26 cellular contexts compared by ENCODE assay signal in the genomic region with DNA sequence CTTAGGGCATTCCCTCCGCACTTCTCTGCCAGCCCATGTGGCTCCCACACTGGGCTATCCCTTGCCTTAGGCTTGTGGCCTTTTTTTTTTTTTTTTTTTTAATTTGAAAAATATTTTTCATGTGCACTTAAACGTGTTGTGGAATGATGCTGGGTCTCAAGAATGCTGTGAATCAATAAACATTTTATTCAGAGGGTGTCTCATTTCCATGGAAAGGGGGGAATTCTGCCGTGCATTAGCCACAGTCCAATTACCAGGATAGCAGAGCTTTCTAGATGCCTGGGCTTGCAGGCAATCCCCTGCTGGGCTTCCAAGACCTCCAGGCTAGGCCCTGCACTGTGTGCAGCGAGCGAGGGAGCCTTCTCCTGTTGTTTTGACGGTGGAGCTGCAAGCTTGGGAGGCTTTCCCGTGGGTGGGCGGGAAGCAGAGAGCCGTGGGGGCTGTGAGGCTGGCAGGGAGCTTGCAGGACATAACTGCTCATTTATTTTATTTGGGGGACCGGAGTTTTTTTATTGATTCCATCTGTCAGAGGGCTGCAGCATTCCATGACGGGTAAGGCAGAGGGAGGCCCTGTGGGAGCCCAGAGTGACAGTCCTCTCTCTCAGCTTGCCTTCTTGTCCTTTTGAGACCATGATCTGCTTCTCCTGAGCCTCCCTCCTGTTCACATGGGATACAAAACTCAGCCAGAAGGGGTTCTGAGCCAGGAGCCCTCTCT. TPM values are rescaled to one million over a fixed set of nuclear protein-coding genes. Genes with fewer than 3 reads are reported as not detected.
DNase-seq lines count a peak whose midpoint lies in the region; ATAC-seq and TF ChIP-seq lines count a peak whose summit lies in the region.
"Had no signal": no experiment of that assay in that cellular context is flagged by ENCODE, and none has a peak within 500 bp of the region (broad histone marks: within the 10 kb centered on the region; RNA-seq: fewer than 3 reads in every experiment).

No MANE protein-coding gene starts in this region.

- no peaks in the 10 kb centered on the region for H3K9me2 ChIP-seq in GM23248 (ENCODE audit: insufficient read depth)

- no peaks in the 10 kb centered on the region for H3K79me2 ChIP-seq in GM23248 (ENCODE audit: insufficient read depth)

- peak overlapping the region; percentile 79 for H3K14ac ChIP-seq in neuronal stem cell (ENCODE audit: low read length)

- H3F3A ChIP-seq in GM23248 (ENCODE audit: insufficient read depth) = no peaks in the 10 kb centered on the region

- H3K9me3 ChIP-seq in GM23248 (ENCODE audit: low read depth) = no peaks in the 10 kb centered on the region
- H3K9me3 ChIP-seq in neuronal stem cell (replicated peaks in 1 of 2; ENCODE audit: control insufficient read depth in 2 of 2, insufficient read depth in 1 of 2, low read depth in 1 of 2, low read length in 2 of 2) = peaks cover 0 to 2% of the 10 kb centered on the region in 2 donors
- no peaks in the 10 kb centered on the region for H3K9me3 ChIP-seq in transverse colon
- H3K9me3 ChIP-seq: ovary, thoracic aorta had no signal

- H3K27ac ChIP-seq in GM23248 (no peak overlapping the region), neuronal stem cell (replicated peaks; ENCODE audit: low read length) (no peak overlapping the region), transverse colon (no peak overlapping the region)
- H3K27ac ChIP-seq: foreskin keratinocyte, hepatocyte, PC-9, thoracic aorta, WERI-Rb-1 had no signal

- peak; percentile 63 for DNase-seq in AG09309 (ENCODE audit: low read depth)
- peak; percentile 72 for DNase-seq in GM23248
- DNase-seq in choroid plexus epithelial cell (ENCODE audit: low read depth) = peak; percentile 43
- DNase-seq in neuronal stem cell (ENCODE audit: low spot score) = no peak
- no peak for DNase-seq in transverse colon
- no peak for DNase-seq in posterior vena cava (ENCODE audit: low spot score)
- DNase-seq in NCI-H1092 (lab: John Stamatoyannopoulos, UW) = no peak
- DNase-seq: activated CD8-positive, alpha-beta memory T cell treated with anti-CD3 and anti-CD28 coated beads, Interleukin-2, amount 50 U/mL, for 48 hours; activated naive CD8-positive, alpha-beta T cell treated with anti-CD3 and anti-CD28 coated beads, Interleukin-2, amount 50 U/mL, for 24 hours; dermis blood vessel endothelial cell; DMS79 treated with DMSO at 0.1 percent for 48 hours; foreskin keratinocyte; HFFc6; islet precursor cell; NCI-H1694 treated with DMSO at 0.1 percent for 48 hours; T-helper 2 cell; WERI-Rb-1 had no signal

- H3K4me1 ChIP-seq in GM23248 (ENCODE audit: insufficient read depth) (peaks cover 12% of the 10 kb centered on the region), neuronal stem cell (ENCODE audit: control insufficient read depth in 2 of 2, insufficient read depth in 1 of 2, low read depth in 1 of 2, low read length in 2 of 2) (peaks cover 0 to 34% of the 10 kb centered on the region in 2 donors), transverse colon (no peaks in the 10 kb centered on the region)
- H3K4me1 ChIP-seq: foreskin keratinocyte had no signal

- peak overlapping the region; percentile 59 for H2AK5ac ChIP-seq in neuronal stem cell (ENCODE audit: low read depth, low read length)

- TF ChIP-seq CTCF in AG09309 (IDR thresholded peaks at IDR 0.05; ENCODE audit: control insufficient read depth, insufficient read depth, low read depth, low read length, missing control alignments) = no peak
- TF ChIP-seq CTCF in choroid plexus epithelial cell (conservative IDR thresholded peaks at IDR 0.05; ENCODE audit: low read depth, low read length) = no peak
- TF ChIP-seq CTCF in transverse colon (IDR thresholded peaks at IDR 0.05) = no peak

- H3K36me3 ChIP-seq in GM23248 (ENCODE audit: low read depth) (no peaks in the 10 kb centered on the region), neuronal stem cell (replicated peaks in 1 of 2; ENCODE audit: control insufficient read depth in 2 of 2, insufficient read depth in 2 of 2, low read length in 2 of 2) (no peaks in the 10 kb centered on the region), transverse colon (no peaks in the 10 kb centered on the region)
- H3K36me3 ChIP-seq: ovary, thoracic aorta, WERI-Rb-1 had no signal

- H4K91ac ChIP-seq in neuronal stem cell (ENCODE audit: low read depth, low read length, poor library complexity) = no peak overlapping the region

- peaks cover 26% of the 10 kb centered on the region for H3K27me3 ChIP-seq in GM23248 (replicated peaks; ENCODE audit: insufficient read depth)
- peaks cover 0 to 68% (median 13%) of the 10 kb centered on the region in 3 experiments for H3K27me3 ChIP-seq in neuronal stem cell (ENCODE audit: control insufficient read depth in 3 of 3, insufficient read depth in 3 of 3, low read depth in 1 of 3, low read length in 3 of 3)
- H3K27me3 ChIP-seq in transverse colon = peaks cover 39% of the 10 kb centered on the region
- H3K27me3 ChIP-seq: ovary had no signal

- peak overlapping the region; percentile 82 for H2BK120ac ChIP-seq in neuronal stem cell (ENCODE audit: low read depth, low read length)

- intact Hi-C loops in transverse colon (cut with DNase I; ENCODE audit: low total_unique reads) (loop anchor here (5.0 kb wide), 1 partner anchor 118 kb away; no protein-coding TSS in a partner anchor), posterior vena cava (cut with DNase I) (loop anchor here in 1 of 2 donors (5.0 kb wide), 1 partner anchor 548 kb away; no protein-coding TSS in a partner anchor)

- in situ Hi-C loops in GM23248 (cut with MboI) = loop anchor here (10.0 kb wide), 1 partner anchor 115 kb away; no protein-coding TSS in a partner anchor
- in situ Hi-C loops in transverse colon (cut with MboI; ENCODE audit: low pct_ligation_motif_present in 1 of 4, low pct_unique_long_range_greater_than_20kb in 1 of 4, low sequenced_read_pairs in 3 of 4) = loop anchor here in 3 of 4 donors (10.0 to 25.0 kb wide), 3 partner anchors 125 to 353 kb away; no protein-coding TSS in a partner anchor

- ATAC-seq in GM18861 (IDR thresholded peaks at IDR 0.05; ENCODE audit: unreplicated experiment) = no peak
- ATAC-seq: activated naive CD8-positive, alpha-beta T cell treated with anti-CD3 and anti-CD28 coated beads, Interleukin-2, amount 50 U/mL, for 24 hours; foreskin keratinocyte; sciatic nerve; stimulated activated effector memory CD8-positive, alpha-beta T cell treated with anti-CD3 and anti-CD28 coated beads, Interleukin-12 subunit alpha, Interleukin-12 subunit beta, amount 100 ng/mL, for 72 hours had no signal

- H4K20me1 ChIP-seq in GM23248 (ENCODE audit: insufficient read depth) = no peaks in the 10 kb centered on the region

- no peak overlapping the region for H3K4me2 ChIP-seq in GM23248 (ENCODE audit: unreplicated experiment)
- no peak overlapping the region for H3K4me2 ChIP-seq in neuronal stem cell (ENCODE audit: insufficient read depth, low read length, poor library complexity, severe bottlenecking)
- H3K4me2 ChIP-seq: hepatocyte, PC-9 had no signal

- no peak overlapping the region for H3K4ac ChIP-seq in neuronal stem cell (ENCODE audit: low read length)

- H3K4me3 ChIP-seq in AG09309 (ENCODE audit: control insufficient read depth, low read depth, low read length) (no peak overlapping the region), GM23248 (no peak overlapping the region), choroid plexus epithelial cell (ENCODE audit: low read depth, low read length) (no peak overlapping the region), neuronal stem cell (ENCODE audit: low read length in 2 of 2) (no peak overlapping the region), transverse colon (no peak overlapping the region)
- H3K4me3 ChIP-seq: hepatocyte, lung, ovary, PC-9, thoracic aorta had no signal

- 8 to 9% methylated on average over 11 of the region's 11 CpGs for WGBS in GM23248 (ENCODE audit: low coverage in 1 of 2, low lambda C conversion rate in 2 of 2, missing lambda C conversion rate in 2 of 2), 2 experiments
- no CpG with 5 or more reads among the region's 11 CpGs for WGBS in neuronal stem cell (ENCODE audit: extremely low coverage in 2 of 2, insufficient read length in 2 of 2, insufficient replicate concordance in 1 of 2), 2 donors
- WGBS in transverse colon (ENCODE audit: low coverage in 1 of 2), 2 donors = 52 to 56% methylated on average over 2 to 11 of the region's 11 CpGs

- H2BK12ac ChIP-seq in neuronal stem cell (ENCODE audit: low read length) = no peak overlapping the region

- no peak for TF ChIP-seq POLR2A in transverse colon (IDR thresholded peaks at IDR 0.05)

- peak overlapping the region; percentile 61 for H3K23ac ChIP-seq in neuronal stem cell (ENCODE audit: low read depth, low read length, poor library complexity)

- no peak overlapping the region for H4K8ac ChIP-seq in neuronal stem cell (ENCODE audit: low read depth, low read length)

- H2AFZ ChIP-seq in GM23248 = no peak overlapping the region
- no peak overlapping the region for H2AFZ ChIP-seq in neuronal stem cell (ENCODE audit: low read length)
- H2AFZ ChIP-seq: hepatocyte, PC-9 had no signal

- peak overlapping the region; percentile 68 for H2BK15ac ChIP-seq in neuronal stem cell (ENCODE audit: low read length)

- H3K79me1 ChIP-seq in neuronal stem cell (ENCODE audit: low read depth, low read length) = no peaks in the 10 kb centered on the region

- no peak for TF ChIP-seq EP300 in transverse colon (IDR thresholded peaks at IDR 0.05; ENCODE audit: low read depth)

- peak overlapping the region; percentile 85 for H3K18ac ChIP-seq in neuronal stem cell (ENCODE audit: low read length)

- peak overlapping the region; percentile 11 for H2BK5ac ChIP-seq in neuronal stem cell (ENCODE audit: low read length)

- H3K9ac ChIP-seq in GM23248 = no peak overlapping the region
- H3K9ac ChIP-seq in neuronal stem cell (ENCODE audit: low read depth, low read length, poor library complexity) = no peak overlapping the region

RNA-seq across cellular contexts. Expression of gene CPZ, which starts 2.6 kb away (rescaled TPM):
- 13.4 and 14.0 TPM in 2 replicates for total RNA-seq in GM23248 (2014; rRNA removed; shearing (Covaris generic))
- 19.0 and 19.3 TPM in 2 replicates for polyA plus RNA-seq in GM23248 (2016; fragmentation: Nextera tagmentation; extraction: Ambion mirVana)
- 6.7 TPM for polyA plus RNA-seq in neuronal stem cell (2013, experiment 1 of 2)
- 6.7 TPM for polyA plus RNA-seq in neuronal stem cell (2013, experiment 2 of 2)
- total RNA-seq in transverse colon = 1 to 10 TPM in 1 of 4 donors, under 1 TPM in 1, not detected in 2; 0.96 to 2.1 TPM
- 10 to 100 TPM in 1 of 2 donors, 1 to 10 TPM in 1; 5.3 to 15.6 TPM for total RNA-seq in posterior vena cava
- total RNA-seq: dermis blood vessel endothelial cell, endothelial cell of umbilical vein, foreskin keratinocyte had no signal
- polyA plus RNA-seq: endothelial cell of umbilical vein, foreskin keratinocyte had no signal

RNA-seq across cellular contexts. Expression of gene GPR78, which starts 9.8 kb away (rescaled TPM):
- not detected in 2 replicates for total RNA-seq in GM23248 (2014; rRNA removed; shearing (Covaris generic))
- polyA plus RNA-seq in GM23248 (2016; fragmentation: Nextera tagmentation; extraction: Ambion mirVana) = 0.05 TPM in 2 replicates
- polyA plus RNA-seq in neuronal stem cell (2013, experiment 1 of 2) = 0.22 TPM
- polyA plus RNA-seq in neuronal stem cell (2013, experiment 2 of 2) = 0.15 TPM
- total RNA-seq in transverse colon = under 1 TPM in 1 of 4 donors, not detected in 3; 0.14 TPM
- total RNA-seq in posterior vena cava = under 1 TPM; 0.09 to 0.10 TPM
- total RNA-seq: dermis blood vessel endothelial cell, endothelial cell of umbilical vein, foreskin keratinocyte, thoracic aorta had no signal
- polyA plus RNA-seq: endothelial cell of umbilical vein, foreskin keratinocyte had no signal

Comparison
In these comparisons a context has a peak if more than half of its experiments do, and no peak if none do; other contexts are left out.
1. DNase-seq: peak in AG09309 (single experiment), GM23248 (single experiment) and choroid plexus epithelial cell (single experiment); none in neuronal stem cell (single experiment), transverse colon (single experiment), posterior vena cava (single experiment) and NCI-H1092 (single experiment).